ENCODE assay signal across 8 cellular contexts in genomic region chr9:129640086-129640870, GRCh38. TPM values are rescaled to one million over a fixed set of nuclear protein-coding genes. Genes with fewer than 3 reads are reported as not detected.
A peak's percentile ranks its signal among the peaks of the same experiment; 100 is the strongest.
DNase-seq lines count a peak whose midpoint lies in the region; ATAC-seq, FAIRE-seq and TF ChIP-seq lines count a peak whose summit lies in the region.

No MANE protein-coding gene starts in this region.

- peaks cover 33% of the 10 kb centered on the region for H3K79me2 ChIP-seq in DND-41 (ENCODE audit: insufficient read depth, low read length)

- DNase-seq in DND-41 (no peak), NCI-H2107 (lab: John Stamatoyannopoulos, UW) (peak; percentile 57), brain microvascular endothelial cell (no peak), retina (no peak), urothelium cell line (ENCODE audit: low spot score) (no peak), GM20000 (ENCODE audit: low spot score) (no peak)
- DNase-seq in naive thymus-derived CD4-positive, alpha-beta T cell, result no peak

- POLR2A ChIA-PET in naive thymus-derived CD4-positive, alpha-beta T cell (lab: Charles Lee), result interaction anchor here (0.8 to 4.4 kb wide), 2 partner anchors 15 to 819 kb away, joined by 3 to 24 read pairs; partner anchors contain the start of gene NTMT1

- H3K27ac ChIP-seq in DND-41 (ENCODE audit: low read length), result no peak overlapping the region; the same call in 1 of the 2 replicates
- no peak overlapping the region for H3K27ac ChIP-seq in brain microvascular endothelial cell
- H3K27ac ChIP-seq in naive thymus-derived CD4-positive, alpha-beta T cell (ENCODE audit: low read depth, low read length), result peak overlapping the region; percentile 80

- CTCF ChIA-PET in naive thymus-derived CD4-positive, alpha-beta T cell (lab: Charles Lee), result interaction anchor here (0.7 to 2.5 kb wide), 4 partner anchors 10 to 456 kb away, joined by 3 to 7 read pairs (median 3); partner anchors contain the start of gene NTMT1

- TF ChIP-seq CTCF in DND-41 (IDR thresholded peaks at IDR 0.05; ENCODE audit: borderline replicate concordance, extremely low read depth, low read length, poor library complexity, severe bottlenecking) (no peak), brain microvascular endothelial cell (IDR thresholded peaks at IDR 0.05; ENCODE audit: low read depth, low read length, missing control alignments) (no peak), GM20000 (IDR thresholded peaks at IDR 0.05; ENCODE audit: extremely low read depth, missing control alignments) (no peak)

- peaks cover 51% of the 10 kb centered on the region for H4K20me1 ChIP-seq in DND-41 (ENCODE audit: insufficient read depth, low read length)

- no peak for FAIRE-seq in urothelium cell line (lab: Jason Lieb, UNC)

- H3K4me2 ChIP-seq in DND-41 (ENCODE audit: insufficient read depth, low read length), result peak overlapping the region; percentile 97

- H3K4me1 Mint-ChIP-seq in naive thymus-derived CD4-positive, alpha-beta T cell, result peaks cover 19 to 31% (median 23%) of the 10 kb centered on the region in 7 donors

- no peak overlapping the region for H2AFZ ChIP-seq in DND-41 (ENCODE audit: low read depth, low read length)

- H3K36me3 Mint-ChIP-seq in naive thymus-derived CD4-positive, alpha-beta T cell, result peaks cover 0 to 9% (median 4%) of the 10 kb centered on the region in 5 donors

- H3K4me3 Mint-ChIP-seq in naive thymus-derived CD4-positive, alpha-beta T cell, result peak overlapping the region; percentile 78 to 90 (median 86)

- intact Hi-C loops in naive thymus-derived CD4-positive, alpha-beta T cell (cut with micrococcal nuclease), result no loop called here

- H3K36me3 ChIP-seq in DND-41 (ENCODE audit: insufficient read depth, low read length), result peaks cover 39% of the 10 kb centered on the region
- H3K36me3 ChIP-seq in brain microvascular endothelial cell (replicated peaks), result peaks cover 35% of the 10 kb centered on the region
- peaks cover 3 to 52% (median 4%) of the 10 kb centered on the region in 3 experiments for H3K36me3 ChIP-seq in naive thymus-derived CD4-positive, alpha-beta T cell (ENCODE audit: control insufficient read depth in 2 of 3, insufficient read depth in 3 of 3, low read length in 3 of 3)

- in situ Hi-C loops in brain microvascular endothelial cell (cut with HindIII; ENCODE audit: low pct_ligation_motif_present, low sequenced_read_pairs), result no loop called here

- no peak for ATAC-seq in DND-41 (ENCODE audit: insufficient read depth, low read depth)
- ATAC-seq in naive thymus-derived CD4-positive, alpha-beta T cell, result no peak
- no peak for ATAC-seq in esophagus mucosa

- peaks cover 0 to 2% (median 0%) of the 10 kb centered on the region in 11 donors for H3K9me3 Mint-ChIP-seq in naive thymus-derived CD4-positive, alpha-beta T cell

- no peaks in the 10 kb centered on the region for H3K27me3 Mint-ChIP-seq in naive thymus-derived CD4-positive, alpha-beta T cell

- peak overlapping the region; percentile 85 for H3K9ac ChIP-seq in DND-41 (ENCODE audit: low read depth, low read length)

- no peaks in the 10 kb centered on the region for H3K27me3 ChIP-seq in DND-41 (ENCODE audit: insufficient read depth, low read length, poor library complexity)
- no peaks in the 10 kb centered on the region for H3K27me3 ChIP-seq in brain microvascular endothelial cell (replicated peaks)
- no peaks in the 10 kb centered on the region for H3K27me3 ChIP-seq in naive thymus-derived CD4-positive, alpha-beta T cell (ENCODE audit: control insufficient read depth in 2 of 2, insufficient read depth in 2 of 2, low read length in 2 of 2)

- H3K27ac Mint-ChIP-seq in naive thymus-derived CD4-positive, alpha-beta T cell, result peak overlapping the region in 8 of 9 donors; percentile 23 to 89 (median 62)

- H3K4me1 ChIP-seq in DND-41 (ENCODE audit: insufficient read depth, low read length), result peaks cover 32% of the 10 kb centered on the region
- peaks cover 16 to 18% of the 10 kb centered on the region in 2 donors for H3K4me1 ChIP-seq in naive thymus-derived CD4-positive, alpha-beta T cell (ENCODE audit: control insufficient read depth in 2 of 2, insufficient read depth in 2 of 2, low read length in 2 of 2)

- peak overlapping the region; percentile 98 to 99; a peak in 3 of 4 replicates for H3K4me3 ChIP-seq in DND-41 (ENCODE audit: low read depth in 1 of 2, low read length in 2 of 2)
- H3K4me3 ChIP-seq in brain microvascular endothelial cell (ENCODE audit: low read depth, low read length), result peak overlapping the region; percentile 88
- peak overlapping the region; percentile 97 for H3K4me3 ChIP-seq in naive thymus-derived CD4-positive, alpha-beta T cell (ENCODE audit: low read length)

- no peaks in the 10 kb centered on the region for H3K9me3 ChIP-seq in DND-41 (ENCODE audit: insufficient read depth, low read length, severe bottlenecking)
- H3K9me3 ChIP-seq in naive thymus-derived CD4-positive, alpha-beta T cell (ENCODE audit: control insufficient read depth in 2 of 3, low read length in 3 of 3), result no peaks in the 10 kb centered on the region

RNA-seq across cellular contexts. Expression of gene ASB6, which starts 1.7 kb away (rescaled TPM):
- 10 to 100 TPM; 25.0 to 33.2 (median 28.1) TPM for total RNA-seq in naive thymus-derived CD4-positive, alpha-beta T cell
- polyA plus RNA-seq in naive thymus-derived CD4-positive, alpha-beta T cell, result 10 to 100 TPM; 18.5 to 40.9 TPM
- 11.4 TPM for total RNA-seq in esophagus mucosa

RNA-seq across cellular contexts. Expression of gene NTMT1, which starts 14.3 kb away (rescaled TPM):
- total RNA-seq in naive thymus-derived CD4-positive, alpha-beta T cell, result 10 to 100 TPM; 31.0 to 50.1 (median 34.2) TPM
- 10 to 100 TPM; 49.0 to 58.9 TPM for polyA plus RNA-seq in naive thymus-derived CD4-positive, alpha-beta T cell
- total RNA-seq in esophagus mucosa, result 18.8 TPM

RNA-seq across cellular contexts. Expression of gene C9orf50, which starts 19.4 kb away (rescaled TPM):
- not detected for total RNA-seq in naive thymus-derived CD4-positive, alpha-beta T cell
- polyA plus RNA-seq in naive thymus-derived CD4-positive, alpha-beta T cell, result not detected
- total RNA-seq in esophagus mucosa, result not detected

RNA-seq across cellular contexts. Expression of gene PRRX2, which starts 25.2 kb away (rescaled TPM):
- 1 to 10 TPM in 1 of 5 experiments, not detected in 4; 1.1 TPM for total RNA-seq in naive thymus-derived CD4-positive, alpha-beta T cell
- not detected for polyA plus RNA-seq in naive thymus-derived CD4-positive, alpha-beta T cell
- 1.5 TPM for total RNA-seq in esophagus mucosa
